ENCODE assay signal across 16 cellular contexts in the genomic region with DNA sequence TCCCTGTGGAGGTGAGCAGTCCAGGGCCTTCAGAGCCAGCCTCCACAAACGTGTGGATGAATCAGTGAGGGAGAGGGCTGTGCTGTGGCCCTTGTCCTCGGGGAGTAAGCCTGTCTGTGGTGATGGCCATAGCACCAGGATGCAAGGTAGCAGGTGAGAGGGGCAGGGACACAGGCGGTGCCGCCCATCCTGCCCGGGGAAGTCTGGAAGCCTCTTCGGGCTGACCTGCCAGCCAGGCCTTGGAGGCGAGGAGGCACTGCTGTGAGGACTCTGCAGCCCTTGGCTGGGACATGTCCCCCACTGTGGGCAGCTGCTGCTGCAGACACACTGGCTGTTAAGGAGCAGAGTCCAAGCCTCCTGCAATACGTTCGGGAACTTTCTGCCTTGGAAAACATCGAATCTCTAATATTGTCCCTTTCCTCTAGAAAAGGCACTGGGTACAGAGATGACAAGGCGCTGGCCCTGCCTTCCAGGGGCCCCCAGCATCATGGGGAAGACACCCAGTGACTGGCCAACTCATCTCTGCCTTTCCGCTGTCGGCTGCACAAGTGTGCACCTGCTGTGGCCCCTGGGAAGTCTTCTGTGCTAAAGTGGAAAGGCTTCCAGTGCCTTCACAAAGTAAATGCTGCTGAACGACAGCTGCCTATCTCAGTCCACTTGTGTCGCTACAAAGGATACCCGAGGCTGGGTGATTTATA.
"Had no signal": no experiment of that assay in that cellular context is flagged by ENCODE, and none has a peak within 500 bp of the region (broad histone marks: within the 10 kb centered on the region; RNA-seq: fewer than 3 reads in every experiment).

No MANE protein-coding gene starts in this region.

- DNase-seq: activated B cell treated with CpG ODN at 0.5 μM for 24 hours; activated CD4-positive, alpha-beta memory T cell treated with anti-CD3 and anti-CD28 coated beads for 36 hours; activated CD4-positive, alpha-beta T cell treated with anti-CD3 and anti-CD28 coated beads for 4 hours; activated CD8-positive, alpha-beta memory T cell treated with anti-CD3 and anti-CD28 coated beads, Interleukin-2, amount 10 ng/mL, durations not matched to agents 7 days and 5 days; cerebellar nuclear complex; effector memory CD4-positive, alpha-beta T cell; esophagus squamous epithelium; hippocampal formation; nucleus accumbens; stimulated activated CD4-positive, alpha-beta T cell treated with anti-CD3 and anti-CD28 coated beads, Interleukin-12 subunit alpha, Interleukin-12 subunit beta, amount 100 ng/mL, for 4 hours; stimulated activated CD4-positive, alpha-beta T cell treated with anti-CD3 and anti-CD28 coated beads, Interleukin-1b, Interleukin-23, amount 100 ng/mL, for 48 hours; stimulated activated CD8-positive, alpha-beta memory T cell treated with anti-CD3 and anti-CD28 coated beads, Interleukin-4, amount 100 ng/mL, for 48 hours; stimulated activated naive CD4-positive, alpha-beta T cell; T-cell had no signal

- H3K27ac ChIP-seq: ascending aorta, esophagus squamous epithelium had no signal

- H3K4me3 ChIP-seq: ascending aorta, esophagus squamous epithelium, lung had no signal

- H3K9me3 ChIP-seq: ascending aorta, esophagus squamous epithelium had no signal

- H3K36me3 ChIP-seq: ascending aorta, esophagus squamous epithelium had no signal

- H3K4me1 ChIP-seq: ascending aorta had no signal
